In the genomic region with DNA sequence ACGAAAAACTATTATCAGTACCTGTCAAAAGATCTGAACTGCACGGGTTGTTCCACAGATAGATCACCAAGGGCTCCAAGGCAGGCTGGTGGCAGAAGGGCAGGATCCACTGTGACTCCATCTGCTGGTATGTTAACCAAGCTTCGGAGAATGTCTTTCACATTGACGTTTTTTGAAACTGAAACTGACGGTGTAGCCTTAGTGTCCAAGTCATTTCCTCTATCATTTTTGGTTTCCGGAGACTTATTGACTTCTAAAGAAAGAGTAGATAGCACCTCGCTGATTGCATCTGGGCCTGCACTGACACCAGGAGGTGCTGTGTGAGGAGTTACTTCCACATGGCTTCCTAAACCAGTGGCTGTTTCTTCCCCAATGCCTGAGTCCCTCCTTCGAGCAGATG, we compare ENCODE assay signal across 9 cellular contexts.
A peak's percentile ranks its signal among the peaks of the same experiment; 100 is the strongest.
DNase-seq lines count a peak whose midpoint lies in the region; ATAC-seq and TF ChIP-seq lines count a peak whose summit lies in the region.
"Had no signal": no experiment of that assay in that cellular context is flagged by ENCODE, and none has a peak within 500 bp of the region (broad histone marks: within the 10 kb centered on the region; RNA-seq: fewer than 3 reads in every experiment).

No MANE protein-coding gene starts in this region.

- no peak for TF ChIP-seq POLR2A in lower leg skin (IDR thresholded peaks at IDR 0.05)

- peak; percentile 68 to 79 (median 75) for DNase-seq in CD4-positive, alpha-beta memory T cell
- DNase-seq in Karpas-422 (peak; percentile 66), hypothalamus (lab: John Stamatoyannopoulos, UW) (no peak), lower leg skin (ENCODE audit: low spot score in 2 of 2) (no peak), GM23248 (no peak)
- DNase-seq in activated T-helper 9 cell treated with anti-CD3 and anti-CD28 coated beads, Interleukin-2, amount 50 U/mL, for 16 hours (ENCODE audit: low read depth) = peak; percentile 28
- peak; percentile 20 to 28 for DNase-seq in stimulated activated CD8-positive, alpha-beta memory T cell treated with anti-CD3 and anti-CD28 coated beads, Interleukin-7, amount 100 ng/mL, for 4 hours (ENCODE audit: low read depth in 2 of 2)

- no peaks in the 10 kb centered on the region for H4K20me1 ChIP-seq in Karpas-422 (ENCODE audit: insufficient read depth, low read depth, low read length)
- no peaks in the 10 kb centered on the region for H4K20me1 ChIP-seq in GM23248 (ENCODE audit: insufficient read depth)

- H2AFZ ChIP-seq in Karpas-422 (ENCODE audit: low read length) (peak overlapping the region; percentile 58; the same call in 1 of the 2 replicates), GM23248 (no peak overlapping the region)

- peak overlapping the region; percentile 38 for H3K4me2 ChIP-seq in Karpas-422 (ENCODE audit: low read depth, low read length, poor library complexity, severe bottlenecking)
- H3K4me2 ChIP-seq in GM23248 (ENCODE audit: unreplicated experiment) = no peak overlapping the region

- H3F3A ChIP-seq in GM23248 (ENCODE audit: insufficient read depth) = no peaks in the 10 kb centered on the region

- H3K4me1 Mint-ChIP-seq in CD4-positive, alpha-beta memory T cell = peaks cover 40 to 66% (median 55%) of the 10 kb centered on the region in 4 donors

- no peak for TF ChIP-seq CTCF in lower leg skin (IDR thresholded peaks at IDR 0.05)

- ATAC-seq in GM21390 (IDR thresholded peaks at IDR 0.05; ENCODE audit: unreplicated experiment) = peak; percentile 94

- CTCF ChIA-PET in CD4-positive, alpha-beta memory T cell (lab: Charles Lee; ENCODE audit: partially characterized antibody) = interaction anchor here (0.6 to 2.9 kb wide), 10 partner anchors 9 to 379 kb away, joined by 3 to 18 read pairs (median 3); no protein-coding TSS in a partner anchor

- H3K9me3 ChIP-seq in CD4-positive, alpha-beta memory T cell (ENCODE audit: control insufficient read depth in 1 of 2, low read length in 2 of 2) = no peaks in the 10 kb centered on the region
- no peaks in the 10 kb centered on the region for H3K9me3 ChIP-seq in Karpas-422 (ENCODE audit: low read length)
- no peaks in the 10 kb centered on the region for H3K9me3 ChIP-seq in GM23248 (ENCODE audit: low read depth)

- no peaks in the 10 kb centered on the region for H3K9me3 Mint-ChIP-seq in CD4-positive, alpha-beta memory T cell

- in situ Hi-C loops in GM23248 (cut with MboI) = no loop called here

- no peaks in the 10 kb centered on the region for H3K36me3 ChIP-seq in CD4-positive, alpha-beta memory T cell (ENCODE audit: insufficient read depth, low read length)
- H3K36me3 ChIP-seq in Karpas-422 (ENCODE audit: insufficient read depth, low read length) = peaks cover 10% of the 10 kb centered on the region
- H3K36me3 ChIP-seq in GM23248 (ENCODE audit: low read depth) = no peaks in the 10 kb centered on the region

- H3K36me3 Mint-ChIP-seq in CD4-positive, alpha-beta memory T cell = peaks cover 27 to 47% of the 10 kb centered on the region in 2 donors

- H3K79me2 ChIP-seq in Karpas-422 (ENCODE audit: low read length) (peaks cover 25% of the 10 kb centered on the region), GM23248 (ENCODE audit: insufficient read depth) (no peaks in the 10 kb centered on the region)

- no peaks in the 10 kb centered on the region for H3K27me3 ChIP-seq in CD4-positive, alpha-beta memory T cell (ENCODE audit: insufficient read depth, low read length)
- H3K27me3 ChIP-seq in Karpas-422 (ENCODE audit: low read length) (no peaks in the 10 kb centered on the region), GM23248 (replicated peaks; ENCODE audit: insufficient read depth) (no peaks in the 10 kb centered on the region)

- intact Hi-C loops in CD4-positive, alpha-beta memory T cell (cut with micrococcal nuclease) = loop anchor here (5.0 kb wide), 1 partner anchor 39 kb away; no protein-coding TSS in a partner anchor
- intact Hi-C loops in lower leg skin (cut with DNase I; ENCODE audit: low total_unique reads) = no loop called here

- peak overlapping the region; percentile 77 to 93 (median 85) for H3K27ac Mint-ChIP-seq in CD4-positive, alpha-beta memory T cell

- H3K4me3 ChIP-seq in CD4-positive, alpha-beta memory T cell (ENCODE audit: low read length in 2 of 2) = peak overlapping the region in 1 of 2 donors; percentile 16
- H3K4me3 ChIP-seq in Karpas-422 (ENCODE audit: low read length) = peak overlapping the region; percentile 17; the same call in 1 of the 2 replicates
- H3K4me3 ChIP-seq in lower leg skin (ENCODE audit: low read depth, poor library complexity, severe bottlenecking) = no peak overlapping the region
- no peak overlapping the region for H3K4me3 ChIP-seq in GM23248
- H3K4me3 ChIP-seq: lung had no signal

- POLR2A ChIA-PET in CD4-positive, alpha-beta memory T cell (lab: Charles Lee; ENCODE audit: partially characterized antibody) = interaction anchor here (0.9 to 1.4 kb wide), 2 partner anchors 10 to 38 kb away, joined by 3 to 5 read pairs; no protein-coding TSS in a partner anchor

- H3K4me3 Mint-ChIP-seq in CD4-positive, alpha-beta memory T cell = peak overlapping the region; percentile 52 to 90 (median 83)

- peak overlapping the region; percentile 11 for H3K9ac ChIP-seq in Karpas-422 (ENCODE audit: low read length)
- no peak overlapping the region for H3K9ac ChIP-seq in GM23248

- peaks cover 37% of the 10 kb centered on the region for H3K4me1 ChIP-seq in CD4-positive, alpha-beta memory T cell (ENCODE audit: insufficient read depth, low read length)
- peaks cover 16% of the 10 kb centered on the region for H3K4me1 ChIP-seq in Karpas-422 (ENCODE audit: low read length)
- no peaks in the 10 kb centered on the region for H3K4me1 ChIP-seq in GM23248 (ENCODE audit: insufficient read depth)

- H3K27me3 Mint-ChIP-seq in CD4-positive, alpha-beta memory T cell = no peaks in the 10 kb centered on the region

- H3K27ac ChIP-seq in CD4-positive, alpha-beta memory T cell (ENCODE audit: low read depth, low read length) = peak overlapping the region; percentile 50
- H3K27ac ChIP-seq in Karpas-422 (ENCODE audit: low read length) = peak overlapping the region; percentile 0; the same call in 1 of the 2 replicates
- H3K27ac ChIP-seq in GM23248 = no peak overlapping the region

- H3K9me2 ChIP-seq in Karpas-422 (replicated peaks; ENCODE audit: insufficient read depth, low read length) (no peaks in the 10 kb centered on the region), GM23248 (ENCODE audit: insufficient read depth) (no peaks in the 10 kb centered on the region)

- 83 to 93% methylated on average over 8 of the region's 8 CpGs for WGBS in lower leg skin, 2 donors
- WGBS in GM23248 (ENCODE audit: low coverage in 1 of 2, low lambda C conversion rate in 2 of 2, missing lambda C conversion rate in 2 of 2), 2 experiments = 87 to 88% methylated on average over 8 of the region's 8 CpGs

Comparison
In these comparisons a context has a peak if more than half of its experiments do, and no peak if none do; other contexts are left out.
1. DNase-seq: peak in CD4-positive, alpha-beta memory T cell (5 of 5), Karpas-422 (single experiment), activated T-helper 9 cell treated with anti-CD3 and anti-CD28 coated beads, Interleukin-2, amount 50 U/mL, for 16 hours (single experiment) and stimulated activated CD8-positive, alpha-beta memory T cell treated with anti-CD3 and anti-CD28 coated beads, Interleukin-7, amount 100 ng/mL, for 4 hours (2 of 2); none in hypothalamus (0 of 51), lower leg skin (0 of 2) and GM23248 (single experiment).